In the genomic region with DNA sequence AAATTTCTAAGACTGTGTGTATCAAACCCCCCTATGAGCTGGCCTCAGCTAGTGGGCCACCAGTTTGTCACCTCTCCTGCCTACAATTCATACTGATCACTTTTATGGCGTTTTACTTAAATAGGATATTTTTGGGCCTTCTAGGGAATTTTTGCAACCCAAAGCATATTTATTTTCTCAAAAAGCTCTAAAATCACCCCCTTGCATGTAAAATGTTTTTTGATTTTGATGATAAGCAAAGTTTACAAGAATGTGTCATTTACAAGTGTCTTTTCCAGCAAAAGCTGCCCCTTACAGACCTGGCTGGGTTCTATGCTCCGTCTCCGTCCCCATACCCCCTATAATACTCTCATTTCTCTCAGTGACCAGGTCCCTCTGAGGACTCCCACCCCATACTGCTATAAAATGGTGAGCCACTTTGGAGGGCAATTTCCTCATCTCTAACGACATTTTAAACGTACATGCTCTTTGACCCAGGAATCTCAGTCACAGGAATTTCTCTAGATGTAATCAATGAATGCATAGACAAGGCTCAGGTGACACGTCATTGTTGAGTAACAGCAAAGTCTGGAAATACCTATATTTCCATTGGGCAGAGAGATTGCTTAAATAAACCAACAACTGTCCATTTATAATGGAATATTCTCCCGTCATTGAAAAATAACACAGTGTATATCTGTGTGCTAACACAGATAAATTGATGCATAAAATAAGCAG, we compare ENCODE assay signal across 1 cellular context.
TF ChIP-seq lines count a peak whose summit lies in the region.

No MANE protein-coding gene starts in this region.

TF ChIP-seq in HepG2, 621 proteins besides CTCF, POLR2A, EP300 and RAD21 (continued from another document and continues in another):
- TF ChIP-seq, protein P1, sequence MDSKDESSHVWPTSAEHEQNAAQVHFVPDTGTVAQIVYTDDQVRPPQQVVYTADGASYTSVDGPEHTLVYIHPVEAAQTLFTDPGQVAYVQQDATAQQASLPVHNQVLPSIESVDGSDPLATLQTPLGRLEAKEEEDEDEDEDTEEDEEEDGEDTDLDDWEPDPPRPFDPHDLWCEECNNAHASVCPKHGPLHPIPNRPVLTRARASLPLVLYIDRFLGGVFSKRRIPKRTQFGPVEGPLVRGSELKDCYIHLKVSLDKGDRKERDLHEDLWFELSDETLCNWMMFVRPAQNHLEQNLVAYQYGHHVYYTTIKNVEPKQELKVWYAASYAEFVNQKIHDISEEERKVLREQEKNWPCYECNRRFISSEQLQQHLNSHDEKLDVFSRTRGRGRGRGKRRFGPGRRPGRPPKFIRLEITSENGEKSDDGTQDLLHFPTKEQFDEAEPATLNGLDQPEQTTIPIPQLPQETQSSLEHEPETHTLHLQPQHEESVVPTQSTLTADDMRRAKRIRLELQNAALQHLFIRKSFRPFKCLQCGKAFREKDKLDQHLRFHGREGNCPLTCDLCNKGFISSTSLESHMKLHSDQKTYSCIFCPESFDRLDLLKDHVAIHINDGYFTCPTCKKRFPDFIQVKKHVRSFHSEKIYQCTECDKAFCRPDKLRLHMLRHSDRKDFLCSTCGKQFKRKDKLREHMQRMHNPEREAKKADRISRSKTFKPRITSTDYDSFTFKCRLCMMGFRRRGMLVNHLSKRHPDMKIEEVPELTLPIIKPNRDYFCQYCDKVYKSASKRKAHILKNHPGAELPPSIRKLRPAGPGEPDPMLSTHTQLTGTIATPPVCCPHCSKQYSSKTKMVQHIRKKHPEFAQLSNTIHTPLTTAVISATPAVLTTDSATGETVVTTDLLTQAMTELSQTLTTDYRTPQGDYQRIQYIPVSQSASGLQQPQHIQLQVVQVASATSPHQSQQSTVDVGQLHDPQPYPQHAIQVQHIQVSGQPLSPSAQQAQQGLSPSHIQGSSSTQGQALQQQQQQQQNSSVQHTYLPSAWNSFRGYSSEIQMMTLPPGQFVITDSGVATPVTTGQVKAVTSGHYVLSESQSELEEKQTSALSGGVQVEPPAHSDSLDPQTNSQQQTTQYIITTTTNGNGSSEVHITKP (CRISPR knock-in tag; IDR thresholded peaks at IDR 0.05; ENCODE audit: low read depth): no peak
- TF ChIP-seq JUN (CRISPR knock-in tag; IDR thresholded peaks at IDR 0.05): 0 out of 2 replicates have a peak, but pooled peaks have one; percentile 49
- no peak for TF ChIP-seq CHCHD3 (CRISPR knock-in tag; IDR thresholded peaks at IDR 0.05)
- no peak for TF ChIP-seq ZNF597 (CRISPR knock-in tag; IDR thresholded peaks at IDR 0.05)
- no peak for TF ChIP-seq GLI4 (CRISPR knock-in tag; IDR thresholded peaks at IDR 0.05; ENCODE audit: borderline replicate concordance)
- no peak for TF ChIP-seq ZNF317 (CRISPR knock-in tag; IDR thresholded peaks at IDR 0.05)
- no peak for TF ChIP-seq ZNF30 (CRISPR knock-in tag; IDR thresholded peaks at IDR 0.05)
- no peak for TF ChIP-seq ZNF484 (CRISPR knock-in tag; IDR thresholded peaks at IDR 0.05; ENCODE audit: borderline replicate concordance, low read depth)
- TF ChIP-seq FOXJ3 (CRISPR knock-in tag; IDR thresholded peaks at IDR 0.05; ENCODE audit: borderline replicate concordance): peak; percentile 19; the same call in 1 of the 2 replicates
- TF ChIP-seq ZNF790 (CRISPR knock-in tag; IDR thresholded peaks at IDR 0.05; ENCODE audit: borderline replicate concordance): no peak
- TF ChIP-seq MTA3 (CRISPR knock-in tag; IDR thresholded peaks at IDR 0.05): no peak
- TF ChIP-seq ZNF263 (CRISPR knock-in tag; IDR thresholded peaks at IDR 0.05): no peak
- TF ChIP-seq NR2C2 (CRISPR knock-in tag; IDR thresholded peaks at IDR 0.05; ENCODE audit: borderline replicate concordance): peak; percentile 70; the same call in 1 of the 2 replicates
- TF ChIP-seq MIER2 (CRISPR knock-in tag; IDR thresholded peaks at IDR 0.05): 0 out of 2 replicates have a peak, but pooled peaks have one; percentile 51
- no peak for TF ChIP-seq ZSCAN22 (CRISPR knock-in tag; IDR thresholded peaks at IDR 0.05)
- TF ChIP-seq, protein P2, sequence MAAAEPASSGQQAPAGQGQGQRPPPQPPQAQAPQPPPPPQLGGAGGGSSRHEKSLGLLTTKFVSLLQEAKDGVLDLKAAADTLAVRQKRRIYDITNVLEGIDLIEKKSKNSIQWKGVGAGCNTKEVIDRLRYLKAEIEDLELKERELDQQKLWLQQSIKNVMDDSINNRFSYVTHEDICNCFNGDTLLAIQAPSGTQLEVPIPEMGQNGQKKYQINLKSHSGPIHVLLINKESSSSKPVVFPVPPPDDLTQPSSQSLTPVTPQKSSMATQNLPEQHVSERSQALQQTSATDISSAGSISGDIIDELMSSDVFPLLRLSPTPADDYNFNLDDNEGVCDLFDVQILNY (CRISPR knock-in tag; conservative IDR thresholded peaks at IDR 0.05): no peak
- TF ChIP-seq, protein P3, sequence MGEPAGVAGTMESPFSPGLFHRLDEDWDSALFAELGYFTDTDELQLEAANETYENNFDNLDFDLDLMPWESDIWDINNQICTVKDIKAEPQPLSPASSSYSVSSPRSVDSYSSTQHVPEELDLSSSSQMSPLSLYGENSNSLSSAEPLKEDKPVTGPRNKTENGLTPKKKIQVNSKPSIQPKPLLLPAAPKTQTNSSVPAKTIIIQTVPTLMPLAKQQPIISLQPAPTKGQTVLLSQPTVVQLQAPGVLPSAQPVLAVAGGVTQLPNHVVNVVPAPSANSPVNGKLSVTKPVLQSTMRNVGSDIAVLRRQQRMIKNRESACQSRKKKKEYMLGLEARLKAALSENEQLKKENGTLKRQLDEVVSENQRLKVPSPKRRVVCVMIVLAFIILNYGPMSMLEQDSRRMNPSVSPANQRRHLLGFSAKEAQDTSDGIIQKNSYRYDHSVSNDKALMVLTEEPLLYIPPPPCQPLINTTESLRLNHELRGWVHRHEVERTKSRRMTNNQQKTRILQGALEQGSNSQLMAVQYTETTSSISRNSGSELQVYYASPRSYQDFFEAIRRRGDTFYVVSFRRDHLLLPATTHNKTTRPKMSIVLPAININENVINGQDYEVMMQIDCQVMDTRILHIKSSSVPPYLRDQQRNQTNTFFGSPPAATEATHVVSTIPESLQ (CRISPR knock-in tag; conservative IDR thresholded peaks at IDR 0.05): no peak
- no peak for TF ChIP-seq ZFAT (CRISPR knock-in tag; conservative IDR thresholded peaks at IDR 0.05)
- peak; percentile 92 for TF ChIP-seq GFI1 (CRISPR knock-in tag; IDR thresholded peaks at IDR 0.05; ENCODE audit: borderline replicate concordance)
- TF ChIP-seq DPF2 (CRISPR knock-in tag; IDR thresholded peaks at IDR 0.05; ENCODE audit: borderline replicate concordance, low read depth): no peak
- TF ChIP-seq PPARG (CRISPR knock-in tag; conservative IDR thresholded peaks at IDR 0.05): peak; percentile 81; the same call in 1 of the 2 replicates
- no peak for TF ChIP-seq ZNF12 (CRISPR knock-in tag; IDR thresholded peaks at IDR 0.05)
- TF ChIP-seq, protein P4, sequence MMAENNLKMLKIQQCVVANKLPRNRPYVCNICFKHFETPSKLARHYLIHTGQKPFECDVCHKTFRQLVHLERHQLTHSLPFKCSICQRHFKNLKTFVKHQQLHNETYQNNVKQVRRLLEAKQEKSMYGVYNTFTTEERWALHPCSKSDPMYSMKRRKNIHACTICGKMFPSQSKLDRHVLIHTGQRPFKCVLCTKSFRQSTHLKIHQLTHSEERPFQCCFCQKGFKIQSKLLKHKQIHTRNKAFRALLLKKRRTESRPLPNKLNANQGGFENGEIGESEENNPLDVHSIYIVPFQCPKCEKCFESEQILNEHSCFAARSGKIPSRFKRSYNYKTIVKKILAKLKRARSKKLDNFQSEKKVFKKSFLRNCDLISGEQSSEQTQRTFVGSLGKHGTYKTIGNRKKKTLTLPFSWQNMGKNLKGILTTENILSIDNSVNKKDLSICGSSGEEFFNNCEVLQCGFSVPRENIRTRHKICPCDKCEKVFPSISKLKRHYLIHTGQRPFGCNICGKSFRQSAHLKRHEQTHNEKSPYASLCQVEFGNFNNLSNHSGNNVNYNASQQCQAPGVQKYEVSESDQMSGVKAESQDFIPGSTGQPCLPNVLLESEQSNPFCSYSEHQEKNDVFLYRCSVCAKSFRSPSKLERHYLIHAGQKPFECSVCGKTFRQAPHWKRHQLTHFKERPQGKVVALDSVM (CRISPR knock-in tag; IDR thresholded peaks at IDR 0.05): no peak
- TF ChIP-seq SATB2 (CRISPR knock-in tag; IDR thresholded peaks at IDR 0.05): no peak
- no peak for TF ChIP-seq ZBTB1 (CRISPR knock-in tag; IDR thresholded peaks at IDR 0.05; ENCODE audit: borderline replicate concordance)
- no peak for TF ChIP-seq ZNF891 (CRISPR knock-in tag; IDR thresholded peaks at IDR 0.05)
- TF ChIP-seq ZNF782 (CRISPR knock-in tag; IDR thresholded peaks at IDR 0.05; ENCODE audit: borderline replicate concordance): no peak
- TF ChIP-seq ZNF503 (CRISPR knock-in tag; IDR thresholded peaks at IDR 0.05): no peak
- TF ChIP-seq, protein P5, sequence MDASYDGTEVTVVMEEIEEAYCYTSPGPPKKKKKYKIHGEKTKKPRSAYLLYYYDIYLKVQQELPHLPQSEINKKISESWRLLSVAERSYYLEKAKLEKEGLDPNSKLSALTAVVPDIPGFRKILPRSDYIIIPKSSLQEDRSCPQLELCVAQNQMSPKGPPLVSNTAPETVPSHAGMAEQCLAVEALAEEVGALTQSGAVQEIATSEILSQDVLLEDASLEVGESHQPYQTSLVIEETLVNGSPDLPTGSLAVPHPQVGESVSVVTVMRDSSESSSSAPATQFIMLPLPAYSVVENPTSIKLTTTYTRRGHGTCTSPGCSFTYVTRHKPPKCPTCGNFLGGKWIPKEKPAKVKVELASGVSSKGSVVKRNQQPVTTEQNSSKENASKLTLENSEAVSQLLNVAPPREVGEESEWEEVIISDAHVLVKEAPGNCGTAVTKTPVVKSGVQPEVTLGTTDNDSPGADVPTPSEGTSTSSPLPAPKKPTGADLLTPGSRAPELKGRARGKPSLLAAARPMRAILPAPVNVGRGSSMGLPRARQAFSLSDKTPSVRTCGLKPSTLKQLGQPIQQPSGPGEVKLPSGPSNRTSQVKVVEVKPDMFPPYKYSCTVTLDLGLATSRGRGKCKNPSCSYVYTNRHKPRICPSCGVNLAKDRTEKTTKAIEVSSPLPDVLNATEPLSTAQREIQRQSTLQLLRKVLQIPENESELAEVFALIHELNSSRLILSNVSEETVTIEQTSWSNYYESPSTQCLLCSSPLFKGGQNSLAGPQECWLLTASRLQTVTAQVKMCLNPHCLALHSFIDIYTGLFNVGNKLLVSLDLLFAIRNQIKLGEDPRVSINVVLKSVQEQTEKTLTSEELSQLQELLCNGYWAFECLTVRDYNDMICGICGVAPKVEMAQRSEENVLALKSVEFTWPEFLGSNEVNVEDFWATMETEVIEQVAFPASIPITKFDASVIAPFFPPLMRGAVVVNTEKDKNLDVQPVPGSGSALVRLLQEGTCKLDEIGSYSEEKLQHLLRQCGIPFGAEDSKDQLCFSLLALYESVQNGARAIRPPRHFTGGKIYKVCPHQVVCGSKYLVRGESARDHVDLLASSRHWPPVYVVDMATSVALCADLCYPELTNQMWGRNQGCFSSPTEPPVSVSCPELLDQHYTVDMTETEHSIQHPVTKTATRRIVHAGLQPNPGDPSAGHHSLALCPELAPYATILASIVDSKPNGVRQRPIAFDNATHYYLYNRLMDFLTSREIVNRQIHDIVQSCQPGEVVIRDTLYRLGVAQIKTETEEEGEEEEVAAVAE (CRISPR knock-in tag; IDR thresholded peaks at IDR 0.05; ENCODE audit: borderline replicate concordance): no peak
- TF ChIP-seq SIN3B (IDR thresholded peaks at IDR 0.05; ENCODE audit: low read length): no peak
- TF ChIP-seq, protein P6, sequence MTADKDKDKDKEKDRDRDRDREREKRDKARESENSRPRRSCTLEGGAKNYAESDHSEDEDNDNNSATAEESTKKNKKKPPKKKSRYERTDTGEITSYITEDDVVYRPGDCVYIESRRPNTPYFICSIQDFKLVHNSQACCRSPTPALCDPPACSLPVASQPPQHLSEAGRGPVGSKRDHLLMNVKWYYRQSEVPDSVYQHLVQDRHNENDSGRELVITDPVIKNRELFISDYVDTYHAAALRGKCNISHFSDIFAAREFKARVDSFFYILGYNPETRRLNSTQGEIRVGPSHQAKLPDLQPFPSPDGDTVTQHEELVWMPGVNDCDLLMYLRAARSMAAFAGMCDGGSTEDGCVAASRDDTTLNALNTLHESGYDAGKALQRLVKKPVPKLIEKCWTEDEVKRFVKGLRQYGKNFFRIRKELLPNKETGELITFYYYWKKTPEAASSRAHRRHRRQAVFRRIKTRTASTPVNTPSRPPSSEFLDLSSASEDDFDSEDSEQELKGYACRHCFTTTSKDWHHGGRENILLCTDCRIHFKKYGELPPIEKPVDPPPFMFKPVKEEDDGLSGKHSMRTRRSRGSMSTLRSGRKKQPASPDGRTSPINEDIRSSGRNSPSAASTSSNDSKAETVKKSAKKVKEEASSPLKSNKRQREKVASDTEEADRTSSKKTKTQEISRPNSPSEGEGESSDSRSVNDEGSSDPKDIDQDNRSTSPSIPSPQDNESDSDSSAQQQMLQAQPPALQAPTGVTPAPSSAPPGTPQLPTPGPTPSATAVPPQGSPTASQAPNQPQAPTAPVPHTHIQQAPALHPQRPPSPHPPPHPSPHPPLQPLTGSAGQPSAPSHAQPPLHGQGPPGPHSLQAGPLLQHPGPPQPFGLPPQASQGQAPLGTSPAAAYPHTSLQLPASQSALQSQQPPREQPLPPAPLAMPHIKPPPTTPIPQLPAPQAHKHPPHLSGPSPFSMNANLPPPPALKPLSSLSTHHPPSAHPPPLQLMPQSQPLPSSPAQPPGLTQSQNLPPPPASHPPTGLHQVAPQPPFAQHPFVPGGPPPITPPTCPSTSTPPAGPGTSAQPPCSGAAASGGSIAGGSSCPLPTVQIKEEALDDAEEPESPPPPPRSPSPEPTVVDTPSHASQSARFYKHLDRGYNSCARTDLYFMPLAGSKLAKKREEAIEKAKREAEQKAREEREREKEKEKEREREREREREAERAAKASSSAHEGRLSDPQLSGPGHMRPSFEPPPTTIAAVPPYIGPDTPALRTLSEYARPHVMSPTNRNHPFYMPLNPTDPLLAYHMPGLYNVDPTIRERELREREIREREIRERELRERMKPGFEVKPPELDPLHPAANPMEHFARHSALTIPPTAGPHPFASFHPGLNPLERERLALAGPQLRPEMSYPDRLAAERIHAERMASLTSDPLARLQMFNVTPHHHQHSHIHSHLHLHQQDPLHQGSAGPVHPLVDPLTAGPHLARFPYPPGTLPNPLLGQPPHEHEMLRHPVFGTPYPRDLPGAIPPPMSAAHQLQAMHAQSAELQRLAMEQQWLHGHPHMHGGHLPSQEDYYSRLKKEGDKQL (CRISPR knock-in tag; IDR thresholded peaks at IDR 0.05; ENCODE audit: low read depth): no peak
- no peak for TF ChIP-seq RXRA (CRISPR knock-in tag; IDR thresholded peaks at IDR 0.05)
